ENCODE assay signal across 1 cellular context in genomic region chr14:80577599-80577998, GRCh38.
TF ChIP-seq lines count a peak whose summit lies in the region.

No MANE protein-coding gene starts in this region.

TF ChIP-seq in HepG2, 621 proteins besides CTCF, POLR2A, EP300 and RAD21 (continued from another document):
- TF ChIP-seq HOMEZ (CRISPR knock-in tag; IDR thresholded peaks at IDR 0.05; ENCODE audit: low read depth) (peak; percentile 59; the same call in 1 of the 2 replicates), NR2C2 (CRISPR knock-in tag; IDR thresholded peaks at IDR 0.05; ENCODE audit: borderline replicate concordance) (no peak), FOXA3 (CRISPR knock-in tag; IDR thresholded peaks at IDR 0.05) (peak; percentile 68), SKI (IDR thresholded peaks at IDR 0.05; ENCODE audit: partially characterized antibody) (no peak), ASH2L (IDR thresholded peaks at IDR 0.05; ENCODE audit: insufficient read length, low read depth, low read length) (peak; percentile 83), KLF13 (CRISPR knock-in tag; IDR thresholded peaks at IDR 0.05) (no peak), LCORL (IDR thresholded peaks at IDR 0.05) (0 out of 2 replicates have a peak, but pooled peaks have one; percentile 37), LCORL (CRISPR knock-in tag; IDR thresholded peaks at IDR 0.05) (no peak), TARDBP (CRISPR knock-in tag; IDR thresholded peaks at IDR 0.05) (no peak), KAT8 (CRISPR knock-in tag; IDR thresholded peaks at IDR 0.05) (no peak), ZNF761 (CRISPR knock-in tag; conservative IDR thresholded peaks at IDR 0.05) (no peak), MIER3 (CRISPR knock-in tag; IDR thresholded peaks at IDR 0.05; ENCODE audit: borderline replicate concordance) (no peak), PAXIP1 (CRISPR knock-in tag; conservative IDR thresholded peaks at IDR 0.05) (peak; percentile 73), FOXP1 (IDR thresholded peaks at IDR 0.05) (no peak), FOXP1 (CRISPR knock-in tag; IDR thresholded peaks at IDR 0.05) (no peak), ZSCAN20 (CRISPR knock-in tag; IDR thresholded peaks at IDR 0.05; ENCODE audit: borderline replicate concordance) (no peak), MLX (CRISPR knock-in tag; IDR thresholded peaks at IDR 0.05) (0 out of 2 replicates have a peak, but pooled peaks have one; percentile 37), HBP1 (CRISPR knock-in tag; IDR thresholded peaks at IDR 0.05; ENCODE audit: low read depth) (no peak), SMARCE1 (IDR thresholded peaks at IDR 0.05; ENCODE audit: borderline replicate concordance) (peak; percentile 43; the same call in 1 of the 2 replicates), TCF7 (IDR thresholded peaks at IDR 0.05; ENCODE audit: low read depth) (peak; percentile 66), ZNF788 (CRISPR knock-in tag; IDR thresholded peaks at IDR 0.05; ENCODE audit: borderline replicate concordance) (no peak), HNF4A (CRISPR knock-in tag; IDR thresholded peaks at IDR 0.05) (peak; percentile 68), ZKSCAN8 (CRISPR knock-in tag; IDR thresholded peaks at IDR 0.05; ENCODE audit: borderline replicate concordance) (0 out of 2 replicates have a peak, but pooled peaks have one; percentile 35), ISL2 (CRISPR knock-in tag; IDR thresholded peaks at IDR 0.05) (0 out of 2 replicates have a peak, but pooled peaks have one; percentile 24), HCFC1 (IDR thresholded peaks at IDR 0.05; ENCODE audit: low read depth, low read length) (no peak), ARID5B (CRISPR knock-in tag; IDR thresholded peaks at IDR 0.05) (peak; percentile 76), ZNF644 (CRISPR knock-in tag; IDR thresholded peaks at IDR 0.05; ENCODE audit: low read depth) (peak; percentile 54; the same call in 1 of the 2 replicates), HMG20A (CRISPR knock-in tag; IDR thresholded peaks at IDR 0.05; ENCODE audit: borderline replicate concordance) (peak; percentile 71), SOX6 (IDR thresholded peaks at IDR 0.05) (no peak), SOX6 (CRISPR knock-in tag; IDR thresholded peaks at IDR 0.05) (no peak), GZF1 (CRISPR knock-in tag; IDR thresholded peaks at IDR 0.05) (no peak), SP140L (CRISPR knock-in tag; IDR thresholded peaks at IDR 0.05; ENCODE audit: borderline replicate concordance) (no peak), FOXA1 (IDR thresholded peaks at IDR 0.05) (peak; percentile 40; the same call in 1 of the 2 replicates), FOXA1 (CRISPR knock-in tag; IDR thresholded peaks at IDR 0.05) (peak; percentile 52; the same call in 1 of the 2 replicates), ZNF317 (CRISPR knock-in tag; IDR thresholded peaks at IDR 0.05) (no peak), NCOA2 (CRISPR knock-in tag; IDR thresholded peaks at IDR 0.05) (peak; percentile 39; the same call in 1 of the 2 replicates), ZBTB14 (CRISPR knock-in tag; IDR thresholded peaks at IDR 0.05) (no peak), TBX2 (CRISPR knock-in tag; IDR thresholded peaks at IDR 0.05; ENCODE audit: borderline replicate concordance) (no peak)
- TF ChIP-seq, protein P1, sequence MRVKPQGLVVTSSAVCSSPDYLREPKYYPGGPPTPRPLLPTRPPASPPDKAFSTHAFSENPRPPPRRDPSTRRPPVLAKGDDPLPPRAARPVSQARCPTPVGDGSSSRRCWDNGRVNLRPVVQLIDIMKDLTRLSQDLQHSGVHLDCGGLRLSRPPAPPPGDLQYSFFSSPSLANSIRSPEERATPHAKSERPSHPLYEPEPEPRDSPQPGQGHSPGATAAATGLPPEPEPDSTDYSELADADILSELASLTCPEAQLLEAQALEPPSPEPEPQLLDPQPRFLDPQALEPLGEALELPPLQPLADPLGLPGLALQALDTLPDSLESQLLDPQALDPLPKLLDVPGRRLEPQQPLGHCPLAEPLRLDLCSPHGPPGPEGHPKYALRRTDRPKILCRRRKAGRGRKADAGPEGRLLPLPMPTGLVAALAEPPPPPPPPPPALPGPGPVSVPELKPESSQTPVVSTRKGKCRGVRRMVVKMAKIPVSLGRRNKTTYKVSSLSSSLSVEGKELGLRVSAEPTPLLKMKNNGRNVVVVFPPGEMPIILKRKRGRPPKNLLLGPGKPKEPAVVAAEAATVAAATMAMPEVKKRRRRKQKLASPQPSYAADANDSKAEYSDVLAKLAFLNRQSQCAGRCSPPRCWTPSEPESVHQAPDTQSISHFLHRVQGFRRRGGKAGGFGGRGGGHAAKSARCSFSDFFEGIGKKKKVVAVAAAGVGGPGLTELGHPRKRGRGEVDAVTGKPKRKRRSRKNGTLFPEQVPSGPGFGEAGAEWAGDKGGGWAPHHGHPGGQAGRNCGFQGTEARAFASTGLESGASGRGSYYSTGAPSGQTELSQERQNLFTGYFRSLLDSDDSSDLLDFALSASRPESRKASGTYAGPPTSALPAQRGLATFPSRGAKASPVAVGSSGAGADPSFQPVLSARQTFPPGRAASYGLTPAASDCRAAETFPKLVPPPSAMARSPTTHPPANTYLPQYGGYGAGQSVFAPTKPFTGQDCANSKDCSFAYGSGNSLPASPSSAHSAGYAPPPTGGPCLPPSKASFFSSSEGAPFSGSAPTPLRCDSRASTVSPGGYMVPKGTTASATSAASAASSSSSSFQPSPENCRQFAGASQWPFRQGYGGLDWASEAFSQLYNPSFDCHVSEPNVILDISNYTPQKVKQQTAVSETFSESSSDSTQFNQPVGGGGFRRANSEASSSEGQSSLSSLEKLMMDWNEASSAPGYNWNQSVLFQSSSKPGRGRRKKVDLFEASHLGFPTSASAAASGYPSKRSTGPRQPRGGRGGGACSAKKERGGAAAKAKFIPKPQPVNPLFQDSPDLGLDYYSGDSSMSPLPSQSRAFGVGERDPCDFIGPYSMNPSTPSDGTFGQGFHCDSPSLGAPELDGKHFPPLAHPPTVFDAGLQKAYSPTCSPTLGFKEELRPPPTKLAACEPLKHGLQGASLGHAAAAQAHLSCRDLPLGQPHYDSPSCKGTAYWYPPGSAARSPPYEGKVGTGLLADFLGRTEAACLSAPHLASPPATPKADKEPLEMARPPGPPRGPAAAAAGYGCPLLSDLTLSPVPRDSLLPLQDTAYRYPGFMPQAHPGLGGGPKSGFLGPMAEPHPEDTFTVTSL (CRISPR knock-in tag; IDR thresholded peaks at IDR 0.05; ENCODE audit: borderline replicate concordance) = peak; percentile 37; the same call in 1 of the 2 replicates
